In the genomic region with DNA sequence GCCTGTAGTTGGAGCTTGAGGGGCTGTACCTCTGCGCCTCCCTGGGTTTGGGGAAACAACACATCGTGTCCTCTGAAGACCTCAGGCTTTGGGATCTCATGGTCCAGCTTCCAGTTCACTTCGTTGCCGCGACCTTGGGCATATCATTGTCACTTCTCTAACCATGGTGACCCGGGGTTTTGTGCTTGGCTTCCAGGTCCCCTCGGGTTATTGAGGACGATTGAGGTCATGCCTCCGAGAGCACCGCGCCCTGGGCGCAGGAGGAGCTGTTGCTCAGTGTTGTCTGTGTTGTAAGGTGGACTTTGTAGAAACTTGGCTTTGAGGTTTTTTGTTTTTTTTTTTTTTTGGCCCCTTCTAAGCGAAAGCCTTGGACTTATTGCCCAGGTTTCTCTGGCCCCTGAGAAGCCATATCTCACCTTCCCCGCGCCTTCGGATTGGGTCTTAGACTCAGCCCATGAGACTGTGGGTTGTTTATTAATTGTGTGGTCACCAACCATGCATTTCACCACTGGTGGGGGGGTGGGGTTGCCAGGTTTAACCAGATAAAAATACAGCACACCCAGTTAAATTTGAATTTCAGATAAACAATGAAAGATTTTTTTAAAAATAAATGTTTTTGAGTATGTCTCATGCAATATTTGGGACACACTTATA, we compare ENCODE assay signal across 1 cellular context.
TF ChIP-seq lines count a peak whose summit lies in the region.

No MANE protein-coding gene starts in this region.

TF ChIP-seq in SK-N-SH treated with all-trans-retinoic acid at 6 μM for 48 hours, 23 proteins besides CTCF, POLR2A, EP300 and RAD21 (continued from another document):
- TF ChIP-seq, protein P1, sequence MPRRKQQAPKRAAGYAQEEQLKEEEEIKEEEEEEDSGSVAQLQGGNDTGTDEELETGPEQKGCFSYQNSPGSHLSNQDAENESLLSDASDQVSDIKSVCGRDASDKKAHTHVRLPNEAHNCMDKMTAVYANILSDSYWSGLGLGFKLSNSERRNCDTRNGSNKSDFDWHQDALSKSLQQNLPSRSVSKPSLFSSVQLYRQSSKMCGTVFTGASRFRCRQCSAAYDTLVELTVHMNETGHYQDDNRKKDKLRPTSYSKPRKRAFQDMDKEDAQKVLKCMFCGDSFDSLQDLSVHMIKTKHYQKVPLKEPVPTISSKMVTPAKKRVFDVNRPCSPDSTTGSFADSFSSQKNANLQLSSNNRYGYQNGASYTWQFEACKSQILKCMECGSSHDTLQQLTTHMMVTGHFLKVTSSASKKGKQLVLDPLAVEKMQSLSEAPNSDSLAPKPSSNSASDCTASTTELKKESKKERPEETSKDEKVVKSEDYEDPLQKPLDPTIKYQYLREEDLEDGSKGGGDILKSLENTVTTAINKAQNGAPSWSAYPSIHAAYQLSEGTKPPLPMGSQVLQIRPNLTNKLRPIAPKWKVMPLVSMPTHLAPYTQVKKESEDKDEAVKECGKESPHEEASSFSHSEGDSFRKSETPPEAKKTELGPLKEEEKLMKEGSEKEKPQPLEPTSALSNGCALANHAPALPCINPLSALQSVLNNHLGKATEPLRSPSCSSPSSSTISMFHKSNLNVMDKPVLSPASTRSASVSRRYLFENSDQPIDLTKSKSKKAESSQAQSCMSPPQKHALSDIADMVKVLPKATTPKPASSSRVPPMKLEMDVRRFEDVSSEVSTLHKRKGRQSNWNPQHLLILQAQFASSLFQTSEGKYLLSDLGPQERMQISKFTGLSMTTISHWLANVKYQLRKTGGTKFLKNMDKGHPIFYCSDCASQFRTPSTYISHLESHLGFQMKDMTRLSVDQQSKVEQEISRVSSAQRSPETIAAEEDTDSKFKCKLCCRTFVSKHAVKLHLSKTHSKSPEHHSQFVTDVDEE (CRISPR knock-in tag; IDR thresholded peaks at IDR 0.05): no peak
- TF ChIP-seq, protein P2, sequence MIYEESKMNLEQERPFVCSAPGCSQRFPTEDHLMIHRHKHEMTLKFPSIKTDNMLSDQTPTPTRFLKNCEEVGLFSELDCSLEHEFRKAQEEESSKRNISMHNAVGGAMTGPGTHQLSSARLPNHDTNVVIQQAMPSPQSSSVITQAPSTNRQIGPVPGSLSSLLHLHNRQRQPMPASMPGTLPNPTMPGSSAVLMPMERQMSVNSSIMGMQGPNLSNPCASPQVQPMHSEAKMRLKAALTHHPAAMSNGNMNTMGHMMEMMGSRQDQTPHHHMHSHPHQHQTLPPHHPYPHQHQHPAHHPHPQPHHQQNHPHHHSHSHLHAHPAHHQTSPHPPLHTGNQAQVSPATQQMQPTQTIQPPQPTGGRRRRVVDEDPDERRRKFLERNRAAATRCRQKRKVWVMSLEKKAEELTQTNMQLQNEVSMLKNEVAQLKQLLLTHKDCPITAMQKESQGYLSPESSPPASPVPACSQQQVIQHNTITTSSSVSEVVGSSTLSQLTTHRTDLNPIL (CRISPR knock-in tag; IDR thresholded peaks at IDR 0.05; ENCODE audit: low read depth): no peak
- TF ChIP-seq ARNTL (CRISPR knock-in tag; IDR thresholded peaks at IDR 0.05; ENCODE audit: borderline replicate concordance, low read depth) (no peak), RARB (CRISPR knock-in tag; IDR thresholded peaks at IDR 0.05) (no peak), CSDC2 (CRISPR knock-in tag; IDR thresholded peaks at IDR 0.05) (no peak), OSR1 (CRISPR knock-in tag; IDR thresholded peaks at IDR 0.05) (no peak), TCF4 (CRISPR knock-in tag; IDR thresholded peaks at IDR 0.05; ENCODE audit: borderline replicate concordance) (no peak), ZNF70 (CRISPR knock-in tag; IDR thresholded peaks at IDR 0.05) (no peak), BACH2 (CRISPR knock-in tag; IDR thresholded peaks at IDR 0.05; ENCODE audit: borderline replicate concordance) (no peak), ZNF8 (CRISPR knock-in tag; IDR thresholded peaks at IDR 0.05) (no peak), ZFP3 (CRISPR knock-in tag; IDR thresholded peaks at IDR 0.05) (no peak)
TF ChIP-seq in SK-N-SH treated with all-trans-retinoic acid at 6 μM for 48 hours: peak in this region for 0.
